1 cellular context compared by ENCODE assay signal in the genomic region with DNA sequence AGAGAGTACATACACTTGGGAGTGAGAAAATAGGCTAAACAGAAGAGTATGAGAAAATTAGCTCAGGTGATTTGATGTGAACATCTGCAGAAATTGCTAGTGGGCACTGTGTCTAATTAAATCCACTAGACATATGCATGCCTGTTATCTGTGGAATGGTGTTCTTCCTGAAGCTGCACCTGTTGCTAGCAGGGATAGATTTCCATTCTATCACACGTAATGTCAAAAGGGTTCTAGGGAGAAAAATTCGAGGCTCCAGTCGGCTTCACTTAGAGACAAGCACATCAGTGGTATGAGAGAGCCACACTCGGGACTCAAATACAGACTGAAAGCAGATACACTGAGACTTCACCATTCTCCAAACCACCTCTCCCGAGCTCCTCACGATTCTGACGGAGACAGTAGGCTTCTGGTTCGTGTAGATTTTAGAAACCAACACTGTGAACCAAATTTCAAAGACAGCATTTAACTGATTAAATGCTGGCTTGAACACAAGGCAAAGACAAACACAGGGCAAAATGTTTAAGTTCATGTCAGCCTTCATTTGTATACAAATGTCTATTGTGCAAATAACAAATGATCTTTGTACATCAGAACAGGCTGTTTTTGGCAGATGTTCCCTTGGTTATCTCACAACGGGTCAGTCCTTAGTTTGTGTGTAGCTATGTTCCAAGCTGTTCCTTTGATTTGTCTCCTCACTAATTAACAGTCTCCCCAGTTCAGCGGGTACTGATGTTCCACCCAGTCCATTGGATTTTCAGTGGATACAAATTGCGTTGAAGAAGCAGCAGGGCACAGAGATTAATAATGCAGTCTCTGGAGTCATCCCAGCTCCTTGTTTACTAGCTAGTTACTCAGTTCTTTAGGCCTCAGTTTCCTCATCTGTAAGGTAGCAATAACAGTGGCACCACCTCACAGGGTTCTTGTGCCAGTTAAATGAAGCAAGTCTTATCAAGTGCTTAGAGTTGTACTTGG.
A peak's percentile ranks its signal among the peaks of the same experiment; 100 is the strongest.
TF ChIP-seq lines count a peak whose summit lies in the region.

No MANE protein-coding gene starts in this region.

TF ChIP-seq in HepG2, 621 proteins besides CTCF, POLR2A, EP300 and RAD21 (continued from another document and continues in another):
- TF ChIP-seq, protein P1, sequence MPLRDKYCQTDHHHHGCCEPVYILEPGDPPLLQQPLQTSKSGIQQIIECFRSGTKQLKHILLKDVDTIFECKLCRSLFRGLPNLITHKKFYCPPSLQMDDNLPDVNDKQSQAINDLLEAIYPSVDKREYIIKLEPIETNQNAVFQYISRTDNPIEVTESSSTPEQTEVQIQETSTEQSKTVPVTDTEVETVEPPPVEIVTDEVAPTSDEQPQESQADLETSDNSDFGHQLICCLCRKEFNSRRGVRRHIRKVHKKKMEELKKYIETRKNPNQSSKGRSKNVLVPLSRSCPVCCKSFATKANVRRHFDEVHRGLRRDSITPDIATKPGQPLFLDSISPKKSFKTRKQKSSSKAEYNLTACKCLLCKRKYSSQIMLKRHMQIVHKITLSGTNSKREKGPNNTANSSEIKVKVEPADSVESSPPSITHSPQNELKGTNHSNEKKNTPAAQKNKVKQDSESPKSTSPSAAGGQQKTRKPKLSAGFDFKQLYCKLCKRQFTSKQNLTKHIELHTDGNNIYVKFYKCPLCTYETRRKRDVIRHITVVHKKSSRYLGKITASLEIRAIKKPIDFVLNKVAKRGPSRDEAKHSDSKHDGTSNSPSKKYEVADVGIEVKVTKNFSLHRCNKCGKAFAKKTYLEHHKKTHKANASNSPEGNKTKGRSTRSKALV (CRISPR knock-in tag; IDR thresholded peaks at IDR 0.05), result peak; percentile 74; the same call in 1 of the 2 replicates
- TF ChIP-seq, protein P2, sequence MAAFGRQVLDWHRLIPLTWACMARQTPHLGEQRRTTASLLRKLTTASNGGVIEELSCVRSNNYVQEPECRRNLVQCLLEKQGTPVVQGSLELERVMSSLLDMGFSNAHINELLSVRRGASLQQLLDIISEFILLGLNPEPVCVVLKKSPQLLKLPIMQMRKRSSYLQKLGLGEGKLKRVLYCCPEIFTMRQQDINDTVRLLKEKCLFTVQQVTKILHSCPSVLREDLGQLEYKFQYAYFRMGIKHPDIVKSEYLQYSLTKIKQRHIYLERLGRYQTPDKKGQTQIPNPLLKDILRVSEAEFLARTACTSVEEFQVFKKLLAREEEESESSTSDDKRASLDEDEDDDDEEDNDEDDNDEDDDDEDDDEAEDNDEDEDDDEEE (CRISPR knock-in tag; IDR thresholded peaks at IDR 0.05), result no peak
- TF ChIP-seq, protein P3, sequence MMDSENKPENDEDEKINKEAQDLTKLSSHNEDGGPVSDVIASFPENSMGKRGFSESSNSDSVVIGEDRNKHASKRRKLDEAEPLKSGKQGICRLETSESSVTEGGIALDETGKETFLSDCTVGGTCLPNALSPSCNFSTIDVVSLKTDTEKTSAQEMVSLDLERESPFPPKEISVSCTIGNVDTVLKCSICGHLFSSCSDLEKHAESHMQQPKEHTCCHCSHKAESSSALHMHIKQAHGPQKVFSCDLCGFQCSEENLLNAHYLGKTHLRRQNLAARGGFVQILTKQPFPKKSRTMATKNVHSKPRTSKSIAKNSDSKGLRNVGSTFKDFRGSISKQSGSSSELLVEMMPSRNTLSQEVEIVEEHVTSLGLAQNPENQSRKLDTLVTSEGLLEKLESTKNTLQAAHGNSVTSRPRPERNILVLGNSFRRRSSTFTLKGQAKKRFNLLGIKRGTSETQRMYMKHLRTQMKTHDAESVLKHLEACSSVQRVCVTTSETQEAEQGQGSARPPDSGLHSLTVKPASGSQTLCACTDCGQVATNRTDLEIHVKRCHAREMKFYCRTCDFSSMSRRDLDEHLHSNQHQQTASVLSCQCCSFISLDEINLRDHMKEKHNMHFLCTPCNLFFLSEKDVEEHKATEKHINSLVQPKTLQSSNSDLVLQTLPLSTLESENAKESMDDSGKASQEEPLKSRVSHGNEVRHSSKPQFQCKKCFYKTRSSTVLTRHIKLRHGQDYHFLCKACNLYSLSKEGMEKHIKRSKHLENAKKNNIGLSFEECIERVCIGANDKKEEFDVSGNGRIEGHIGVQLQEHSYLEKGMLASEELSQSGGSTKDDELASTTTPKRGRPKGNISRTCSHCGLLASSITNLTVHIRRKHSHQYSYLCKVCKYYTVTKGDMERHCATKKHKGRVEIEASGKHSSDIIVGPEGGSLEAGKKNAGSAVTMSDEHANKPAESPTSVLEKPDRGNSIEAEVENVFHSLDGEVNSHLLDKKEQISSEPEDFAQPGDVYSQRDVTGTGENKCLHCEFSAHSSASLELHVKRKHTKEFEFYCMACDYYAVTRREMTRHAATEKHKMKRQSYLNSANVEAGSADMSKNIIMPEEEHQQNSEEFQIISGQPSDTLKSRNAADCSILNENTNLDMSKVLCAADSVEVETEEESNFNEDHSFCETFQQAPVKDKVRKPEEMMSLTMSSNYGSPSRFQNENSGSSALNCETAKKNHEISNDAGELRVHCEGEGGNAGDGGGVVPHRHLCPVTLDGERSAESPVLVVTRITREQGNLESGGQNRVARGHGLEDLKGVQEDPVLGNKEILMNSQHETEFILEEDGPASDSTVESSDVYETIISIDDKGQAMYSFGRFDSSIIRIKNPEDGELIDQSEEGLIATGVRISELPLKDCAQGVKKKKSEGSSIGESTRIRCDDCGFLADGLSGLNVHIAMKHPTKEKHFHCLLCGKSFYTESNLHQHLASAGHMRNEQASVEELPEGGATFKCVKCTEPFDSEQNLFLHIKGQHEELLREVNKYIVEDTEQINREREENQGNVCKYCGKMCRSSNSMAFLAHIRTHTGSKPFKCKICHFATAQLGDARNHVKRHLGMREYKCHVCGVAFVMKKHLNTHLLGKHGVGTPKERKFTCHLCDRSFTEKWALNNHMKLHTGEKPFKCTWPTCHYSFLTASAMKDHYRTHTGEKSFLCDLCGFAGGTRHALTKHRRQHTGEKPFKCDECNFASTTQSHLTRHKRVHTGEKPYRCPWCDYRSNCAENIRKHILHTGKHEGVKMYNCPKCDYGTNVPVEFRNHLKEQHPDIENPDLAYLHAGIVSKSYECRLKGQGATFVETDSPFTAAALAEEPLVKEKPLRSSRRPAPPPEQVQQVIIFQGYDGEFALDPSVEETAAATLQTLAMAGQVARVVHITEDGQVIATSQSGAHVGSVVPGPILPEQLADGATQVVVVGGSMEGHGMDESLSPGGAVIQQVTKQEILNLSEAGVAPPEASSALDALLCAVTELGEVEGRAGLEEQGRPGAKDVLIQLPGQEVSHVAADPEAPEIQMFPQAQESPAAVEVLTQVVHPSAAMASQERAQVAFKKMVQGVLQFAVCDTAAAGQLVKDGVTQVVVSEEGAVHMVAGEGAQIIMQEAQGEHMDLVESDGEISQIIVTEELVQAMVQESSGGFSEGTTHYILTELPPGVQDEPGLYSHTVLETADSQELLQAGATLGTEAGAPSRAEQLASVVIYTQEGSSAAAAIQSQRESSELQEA (CRISPR knock-in tag; IDR thresholded peaks at IDR 0.05; ENCODE audit: not compliant biosample characterization), result no peak
- TF ChIP-seq BORCS8-MEF2B (CRISPR knock-in tag; IDR thresholded peaks at IDR 0.05) (no peak; the same call in 1 of the 2 replicates), SETDB1 (CRISPR knock-in tag; IDR thresholded peaks at IDR 0.05; ENCODE audit: borderline replicate concordance) (no peak), PHF21A (CRISPR knock-in tag; IDR thresholded peaks at IDR 0.05) (0 out of 2 replicates have a peak, but pooled peaks have one; percentile 39), SIN3B (IDR thresholded peaks at IDR 0.05; ENCODE audit: low read length) (0 out of 2 replicates have a peak, but pooled peaks have one; percentile 33), ZNF530 (CRISPR knock-in tag; IDR thresholded peaks at IDR 0.05; ENCODE audit: low read depth) (no peak), DPF2 (CRISPR knock-in tag; IDR thresholded peaks at IDR 0.05; ENCODE audit: borderline replicate concordance, low read depth) (peak; percentile 75), ZIK1 (CRISPR knock-in tag; IDR thresholded peaks at IDR 0.05; ENCODE audit: borderline replicate concordance, low read depth) (no peak), FOXP1 (IDR thresholded peaks at IDR 0.05) (peak; percentile 62; the same call in 1 of the 2 replicates), FOXP1 (CRISPR knock-in tag; IDR thresholded peaks at IDR 0.05) (peak; percentile 93), AGO1 (IDR thresholded peaks at IDR 0.05; ENCODE audit: low read depth, low read length, poor library complexity, severe bottlenecking) (no peak), ZNF451 (CRISPR knock-in tag; IDR thresholded peaks at IDR 0.05) (no peak), ISX (CRISPR knock-in tag; conservative IDR thresholded peaks at IDR 0.05) (no peak), HNRNPUL1 (IDR thresholded peaks at IDR 0.05; ENCODE audit: low read depth, low read length) (0 out of 2 replicates have a peak, but pooled peaks have one; percentile 36)
- TF ChIP-seq, protein P4, sequence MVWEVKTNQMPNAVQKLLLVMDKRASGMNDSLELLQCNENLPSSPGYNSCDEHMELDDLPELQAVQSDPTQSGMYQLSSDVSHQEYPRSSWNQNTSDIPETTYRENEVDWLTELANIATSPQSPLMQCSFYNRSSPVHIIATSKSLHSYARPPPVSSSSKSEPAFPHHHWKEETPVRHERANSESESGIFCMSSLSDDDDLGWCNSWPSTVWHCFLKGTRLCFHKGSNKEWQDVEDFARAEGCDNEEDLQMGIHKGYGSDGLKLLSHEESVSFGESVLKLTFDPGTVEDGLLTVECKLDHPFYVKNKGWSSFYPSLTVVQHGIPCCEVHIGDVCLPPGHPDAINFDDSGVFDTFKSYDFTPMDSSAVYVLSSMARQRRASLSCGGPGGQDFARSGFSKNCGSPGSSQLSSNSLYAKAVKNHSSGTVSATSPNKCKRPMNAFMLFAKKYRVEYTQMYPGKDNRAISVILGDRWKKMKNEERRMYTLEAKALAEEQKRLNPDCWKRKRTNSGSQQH (CRISPR knock-in tag; IDR thresholded peaks at IDR 0.05; ENCODE audit: low read depth), result no peak
- TF ChIP-seq, protein P5, sequence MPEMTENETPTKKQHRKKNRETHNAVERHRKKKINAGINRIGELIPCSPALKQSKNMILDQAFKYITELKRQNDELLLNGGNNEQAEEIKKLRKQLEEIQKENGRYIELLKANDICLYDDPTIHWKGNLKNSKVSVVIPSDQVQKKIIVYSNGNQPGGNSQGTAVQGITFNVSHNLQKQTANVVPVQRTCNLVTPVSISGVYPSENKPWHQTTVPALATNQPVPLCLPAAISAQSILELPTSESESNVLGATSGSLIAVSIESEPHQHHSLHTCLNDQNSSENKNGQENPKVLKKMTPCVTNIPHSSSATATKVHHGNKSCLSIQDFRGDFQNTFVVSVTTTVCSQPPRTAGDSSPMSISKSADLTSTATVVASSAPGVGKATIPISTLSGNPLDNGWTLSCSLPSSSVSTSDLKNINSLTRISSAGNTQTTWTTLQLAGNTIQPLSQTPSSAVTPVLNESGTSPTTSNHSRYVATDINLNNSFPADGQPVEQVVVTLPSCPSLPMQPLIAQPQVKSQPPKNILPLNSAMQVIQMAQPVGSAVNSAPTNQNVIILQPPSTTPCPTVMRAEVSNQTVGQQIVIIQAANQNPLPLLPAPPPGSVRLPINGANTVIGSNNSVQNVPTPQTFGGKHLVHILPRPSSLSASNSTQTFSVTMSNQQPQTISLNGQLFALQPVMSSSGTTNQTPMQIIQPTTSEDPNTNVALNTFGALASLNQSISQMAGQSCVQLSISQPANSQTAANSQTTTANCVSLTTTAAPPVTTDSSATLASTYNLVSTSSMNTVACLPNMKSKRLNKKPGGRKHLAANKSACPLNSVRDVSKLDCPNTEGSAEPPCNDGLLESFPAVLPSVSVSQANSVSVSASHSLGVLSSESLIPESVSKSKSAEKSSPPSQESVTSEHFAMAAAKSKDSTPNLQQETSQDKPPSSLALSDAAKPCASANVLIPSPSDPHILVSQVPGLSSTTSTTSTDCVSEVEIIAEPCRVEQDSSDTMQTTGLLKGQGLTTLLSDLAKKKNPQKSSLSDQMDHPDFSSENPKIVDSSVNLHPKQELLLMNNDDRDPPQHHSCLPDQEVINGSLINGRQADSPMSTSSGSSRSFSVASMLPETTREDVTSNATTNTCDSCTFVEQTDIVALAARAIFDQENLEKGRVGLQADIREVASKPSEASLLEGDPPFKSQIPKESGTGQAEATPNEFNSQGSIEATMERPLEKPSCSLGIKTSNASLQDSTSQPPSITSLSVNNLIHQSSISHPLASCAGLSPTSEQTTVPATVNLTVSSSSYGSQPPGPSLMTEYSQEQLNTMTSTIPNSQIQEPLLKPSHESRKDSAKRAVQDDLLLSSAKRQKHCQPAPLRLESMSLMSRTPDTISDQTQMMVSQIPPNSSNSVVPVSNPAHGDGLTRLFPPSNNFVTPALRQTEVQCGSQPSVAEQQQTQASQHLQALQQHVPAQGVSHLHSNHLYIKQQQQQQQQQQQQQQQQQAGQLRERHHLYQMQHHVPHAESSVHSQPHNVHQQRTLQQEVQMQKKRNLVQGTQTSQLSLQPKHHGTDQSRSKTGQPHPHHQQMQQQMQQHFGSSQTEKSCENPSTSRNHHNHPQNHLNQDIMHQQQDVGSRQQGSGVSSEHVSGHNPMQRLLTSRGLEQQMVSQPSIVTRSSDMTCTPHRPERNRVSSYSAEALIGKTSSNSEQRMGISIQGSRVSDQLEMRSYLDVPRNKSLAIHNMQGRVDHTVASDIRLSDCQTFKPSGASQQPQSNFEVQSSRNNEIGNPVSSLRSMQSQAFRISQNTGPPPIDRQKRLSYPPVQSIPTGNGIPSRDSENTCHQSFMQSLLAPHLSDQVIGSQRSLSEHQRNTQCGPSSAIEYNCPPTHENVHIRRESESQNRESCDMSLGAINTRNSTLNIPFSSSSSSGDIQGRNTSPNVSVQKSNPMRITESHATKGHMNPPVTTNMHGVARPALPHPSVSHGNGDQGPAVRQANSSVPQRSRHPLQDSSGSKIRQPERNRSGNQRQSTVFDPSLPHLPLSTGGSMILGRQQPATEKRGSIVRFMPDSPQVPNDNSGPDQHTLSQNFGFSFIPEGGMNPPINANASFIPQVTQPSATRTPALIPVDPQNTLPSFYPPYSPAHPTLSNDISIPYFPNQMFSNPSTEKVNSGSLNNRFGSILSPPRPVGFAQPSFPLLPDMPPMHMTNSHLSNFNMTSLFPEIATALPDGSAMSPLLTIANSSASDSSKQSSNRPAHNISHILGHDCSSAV (CRISPR knock-in tag; IDR thresholded peaks at IDR 0.05; ENCODE audit: borderline replicate concordance), result no peak
- TF ChIP-seq, protein P6, sequence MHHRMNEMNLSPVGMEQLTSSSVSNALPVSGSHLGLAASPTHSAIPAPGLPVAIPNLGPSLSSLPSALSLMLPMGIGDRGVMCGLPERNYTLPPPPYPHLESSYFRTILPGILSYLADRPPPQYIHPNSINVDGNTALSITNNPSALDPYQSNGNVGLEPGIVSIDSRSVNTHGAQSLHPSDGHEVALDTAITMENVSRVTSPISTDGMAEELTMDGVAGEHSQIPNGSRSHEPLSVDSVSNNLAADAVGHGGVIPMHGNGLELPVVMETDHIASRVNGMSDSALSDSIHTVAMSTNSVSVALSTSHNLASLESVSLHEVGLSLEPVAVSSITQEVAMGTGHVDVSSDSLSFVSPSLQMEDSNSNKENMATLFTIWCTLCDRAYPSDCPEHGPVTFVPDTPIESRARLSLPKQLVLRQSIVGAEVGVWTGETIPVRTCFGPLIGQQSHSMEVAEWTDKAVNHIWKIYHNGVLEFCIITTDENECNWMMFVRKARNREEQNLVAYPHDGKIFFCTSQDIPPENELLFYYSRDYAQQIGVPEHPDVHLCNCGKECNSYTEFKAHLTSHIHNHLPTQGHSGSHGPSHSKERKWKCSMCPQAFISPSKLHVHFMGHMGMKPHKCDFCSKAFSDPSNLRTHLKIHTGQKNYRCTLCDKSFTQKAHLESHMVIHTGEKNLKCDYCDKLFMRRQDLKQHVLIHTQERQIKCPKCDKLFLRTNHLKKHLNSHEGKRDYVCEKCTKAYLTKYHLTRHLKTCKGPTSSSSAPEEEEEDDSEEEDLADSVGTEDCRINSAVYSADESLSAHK (CRISPR knock-in tag; IDR thresholded peaks at IDR 0.05; ENCODE audit: borderline replicate concordance), result no peak
